Comparison of ENCODE assay signal across 8 cellular contexts in the genomic region with DNA sequence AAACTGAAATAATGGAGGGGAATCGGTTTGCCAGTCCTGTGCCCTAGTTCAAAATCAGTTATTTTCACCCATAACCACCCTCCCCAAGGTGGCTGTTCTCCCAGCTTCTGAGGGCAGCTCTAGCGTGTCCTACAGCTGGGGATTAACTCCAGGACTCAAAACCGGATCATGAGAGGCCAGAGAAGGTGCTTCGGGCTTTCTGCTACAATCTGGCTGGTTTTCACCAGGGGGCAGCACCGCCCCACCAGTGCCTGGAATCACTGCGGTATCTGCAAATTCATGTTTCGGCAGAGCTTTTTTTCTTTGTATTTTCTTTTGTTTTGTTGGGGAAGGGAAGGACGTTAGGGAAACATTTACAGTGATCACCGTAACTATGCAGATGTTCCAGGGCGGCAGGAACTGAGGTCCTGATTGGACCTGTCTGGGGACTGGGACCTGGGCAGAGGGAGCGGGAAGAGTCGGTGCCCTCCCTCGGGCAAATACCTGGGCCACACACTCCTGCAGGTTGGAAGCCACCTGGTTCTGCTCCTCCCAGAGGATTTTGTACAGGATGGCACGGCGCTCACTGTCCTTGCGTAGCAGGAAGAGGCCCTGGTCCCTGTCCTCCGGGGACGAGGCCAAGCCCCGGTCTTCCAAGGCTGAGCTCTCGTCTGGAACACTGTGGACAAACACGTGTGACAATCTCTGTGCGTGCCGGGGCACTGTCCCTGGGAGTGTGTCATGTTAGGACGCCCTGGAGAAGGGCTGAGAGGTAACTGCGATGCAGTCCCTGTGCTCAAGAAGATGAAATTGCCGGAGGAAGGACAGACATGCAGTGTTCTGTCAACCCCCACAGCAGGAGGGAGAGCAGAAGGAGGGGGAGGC. TPM values are rescaled to one million over a fixed set of nuclear protein-coding genes. Genes with fewer than 3 reads are reported as not detected.
A peak's percentile ranks its signal among the peaks of the same experiment; 100 is the strongest.
DNase-seq lines count a peak whose midpoint lies in the region; ATAC-seq and TF ChIP-seq lines count a peak whose summit lies in the region.

No MANE protein-coding gene starts in this region.

- peak; percentile 77 for DNase-seq in Calu3
- peak; percentile 5 for DNase-seq in LoVo (ENCODE audit: low spot score)
- peak; percentile 57 for DNase-seq in amniotic epithelial cell (ENCODE audit: low read depth)
- peak; percentile 48 to 81 (median 78) for DNase-seq in right cardiac atrium
- peak; percentile 18 for DNase-seq in putamen (ENCODE audit: low spot score)
- peak; percentile 52 to 67 for DNase-seq in uterus

- H3K36me3 Mint-ChIP-seq in Calu3 (ENCODE audit: insufficient read depth, unreplicated experiment) = peaks cover 7% of the 10 kb centered on the region
- no peaks in the 10 kb centered on the region for H3K36me3 Mint-ChIP-seq in T-helper 1 cell treated with Interleukin-12 subunit alpha and Interleukin-12 subunit beta and Interleukin-4 antibody, amounts not matched to agents 30 μg/mL and 1 μg/mL, for 36 hours (ENCODE audit: low read depth)

- H3K27ac ChIP-seq in right cardiac atrium (ENCODE audit: low read length) = no peak overlapping the region
- no peak overlapping the region for H3K27ac ChIP-seq in uterus

- no peak for TF ChIP-seq POLR2A in uterus (IDR thresholded peaks at IDR 0.05)

- no peaks in the 10 kb centered on the region for H3K4me1 ChIP-seq in right cardiac atrium (ENCODE audit: control insufficient read depth, insufficient read depth, low read length)
- H3K4me1 ChIP-seq in uterus = no peaks in the 10 kb centered on the region

- intact Hi-C loops in Calu3 (cut with micrococcal nuclease; ENCODE audit: unreplicated experiment) (loop anchor here (2.0 to 10.0 kb wide), 2 partner anchors 162 to 512 kb away; partner anchors contain the start of gene SH3KBP1), right cardiac atrium (cut with DNase I) (loop anchor here in 1 of 4 donors (5.0 kb wide), 1 partner anchor 515 kb away; the partner anchor contains the start of gene SH3KBP1), uterus (cut with DNase I; ENCODE audit: low total_unique reads) (no loop called here)

- H3K27ac Mint-ChIP-seq in Calu3 (ENCODE audit: unreplicated experiment) = no peak overlapping the region
- H3K27ac Mint-ChIP-seq in T-helper 1 cell treated with Interleukin-12 subunit alpha and Interleukin-12 subunit beta and Interleukin-4 antibody, amounts not matched to agents 30 μg/mL and 1 μg/mL, for 36 hours = peak overlapping the region; percentile 1

- BruUV-seq in Calu3 (replicated peaks; lab: Mats Ljungman, UMichigan) = no TSS peak

- H3K4me3 Mint-ChIP-seq in Calu3 (ENCODE audit: low read depth, unreplicated experiment) = peak overlapping the region; percentile 45
- H3K4me3 Mint-ChIP-seq in T-helper 1 cell treated with Interleukin-12 subunit alpha and Interleukin-12 subunit beta and Interleukin-4 antibody, amounts not matched to agents 30 μg/mL and 1 μg/mL, for 36 hours = peak overlapping the region; percentile 81

- H3K27me3 ChIP-seq in right cardiac atrium (ENCODE audit: control insufficient read depth, insufficient read depth) (no peaks in the 10 kb centered on the region), uterus (no peaks in the 10 kb centered on the region)

- H3K9me3 ChIP-seq in right cardiac atrium (ENCODE audit: control insufficient read depth, low read length) (no peaks in the 10 kb centered on the region), uterus (no peaks in the 10 kb centered on the region)

- ATAC-seq in GM21447 (IDR thresholded peaks at IDR 0.05; ENCODE audit: unreplicated experiment) = peak; percentile 81
- ATAC-seq in right cardiac atrium = peak; percentile 72 to 74

- H3K9me3 Mint-ChIP-seq in Calu3 (ENCODE audit: low read depth, unreplicated experiment) = no peaks in the 10 kb centered on the region
- no peaks in the 10 kb centered on the region for H3K9me3 Mint-ChIP-seq in T-helper 1 cell treated with Interleukin-12 subunit alpha and Interleukin-12 subunit beta and Interleukin-4 antibody, amounts not matched to agents 30 μg/mL and 1 μg/mL, for 36 hours

- peaks cover 9% of the 10 kb centered on the region for H3K4me1 Mint-ChIP-seq in Calu3 (ENCODE audit: low read depth, unreplicated experiment)
- H3K4me1 Mint-ChIP-seq in T-helper 1 cell treated with Interleukin-12 subunit alpha and Interleukin-12 subunit beta and Interleukin-4 antibody, amounts not matched to agents 30 μg/mL and 1 μg/mL, for 36 hours (ENCODE audit: low read depth) = peaks cover 6% of the 10 kb centered on the region

- CTCF ChIA-PET in Calu3 (lab: Charles Lee) = interaction anchor here (1.0 to 1.8 kb wide), 6 partner anchors 10 to 695 kb away, joined by 3 to 9 read pairs (median 4); no protein-coding TSS in a partner anchor

- TF ChIP-seq CTCF in Calu3 (IDR thresholded peaks at IDR 0.05; ENCODE audit: unreplicated experiment) = peak; percentile 58
- peak; percentile 40 to 63 (median 56) for TF ChIP-seq CTCF in uterus (IDR thresholded peaks at IDR 0.05)

- no peaks in the 10 kb centered on the region for H3K36me3 ChIP-seq in uterus

- H3K4me3 ChIP-seq in right cardiac atrium (ENCODE audit: low read length) = peak overlapping the region; percentile 36
- H3K4me3 ChIP-seq in uterus = peak overlapping the region; percentile 5 to 33

- under 1% methylated on average over 26 of the region's 26 CpGs for WGBS in right cardiac atrium

- no peaks in the 10 kb centered on the region for H3K27me3 Mint-ChIP-seq in Calu3 (ENCODE audit: unreplicated experiment)
- H3K27me3 Mint-ChIP-seq in T-helper 1 cell treated with Interleukin-12 subunit alpha and Interleukin-12 subunit beta and Interleukin-4 antibody, amounts not matched to agents 30 μg/mL and 1 μg/mL, for 36 hours (ENCODE audit: low read depth) = no peaks in the 10 kb centered on the region

RNA-seq across cellular contexts. Expression of gene PDHA1, which starts 28.7 kb away (rescaled TPM):
- total RNA-seq in Calu3 (2022) = 234 and 241 TPM in 2 replicates
- 100 to 1,000 TPM; 623 to 812 (median 766) TPM for total RNA-seq in right cardiac atrium
- 713 TPM for polyA plus RNA-seq in right cardiac atrium
- total RNA-seq in uterus = 100 to 1,000 TPM in 1 of 4 donors, 10 to 100 TPM in 3; 15.0 to 100 (median 62.9) TPM

Comparison
In these comparisons a context has a peak if more than half of its experiments do, and no peak if none do; other contexts are left out.
1. DNase-seq: peak in every context shown above with its lines; median percentile 78 in right cardiac atrium; 77 in Calu3; 60 in uterus; 57 in amniotic epithelial cell; 18 in putamen; 5 in LoVo.